26 cellular contexts compared by ENCODE assay signal in genomic region chr15:64515825-64516224, GRCh38.
"Had no signal": no experiment of that assay in that cellular context is flagged by ENCODE, and none has a peak within 500 bp of the region (broad histone marks: within the 10 kb centered on the region; RNA-seq: fewer than 3 reads in every experiment).

No MANE protein-coding gene starts in this region.

- H3K27ac Mint-ChIP-seq: activated T-helper 2 cell treated with anti-CD3 and anti-CD28 coated beads, Interferon-gamma antibody, Interleukin-2, Interleukin-4, amounts not matched to agents 10 μg/mL and 5 μg/mL and 100 μg/mL, durations not matched to agents 14 hours and 24 hours and 36 hours; effector memory CD8-positive, alpha-beta T cell; natural killer cell treated with Interleukin-12 subunit alpha and Interleukin-12 subunit beta and Interleukin-15 and Interleukin-18, amount 100 ng/mL, for 72 hours; stimulated activated effector memory CD8-positive, alpha-beta T cell treated with anti-CD3 and anti-CD28 coated beads, Interleukin-12 subunit alpha, Interleukin-12 subunit beta, amount 100 ng/mL, for 72 hours had no signal

- H3K9me3 Mint-ChIP-seq: activated naive CD8-positive, alpha-beta T cell treated with anti-CD3 and anti-CD28 coated beads, Interleukin-2, amount 10 ng/mL, durations not matched to agents 7 days and 5 days; activated T-cell treated with anti-CD3 and anti-CD28 coated beads, Interleukin-2, amount 50 U/mL, for 4 hours; activated T-helper 2 cell treated with anti-CD3 and anti-CD28 coated beads, Interferon-gamma antibody, Interleukin-2, Interleukin-4, amounts not matched to agents 10 μg/mL and 5 μg/mL and 100 μg/mL, durations not matched to agents 14 hours and 24 hours and 36 hours; effector memory CD8-positive, alpha-beta T cell; natural killer cell treated with Interleukin-12 subunit alpha and Interleukin-12 subunit beta and Interleukin-15 and Interleukin-18, amount 100 ng/mL, for 72 hours; stimulated activated effector memory CD8-positive, alpha-beta T cell treated with anti-CD3 and anti-CD28 coated beads, Interleukin-12 subunit alpha, Interleukin-12 subunit beta, amount 100 ng/mL, for 72 hours; stimulated activated naive CD8-positive, alpha-beta T cell treated with anti-CD3 and anti-CD28 coated beads, Interleukin-15, Interleukin-2, amounts not matched to agents 100 ng/mL and 50 ng/mL, for 24 hours had no signal

- H2AFZ ChIP-seq: hepatocyte had no signal

- H3K4me2 ChIP-seq: hepatocyte had no signal

- H3K4me3 Mint-ChIP-seq: activated T-cell treated with anti-CD3 and anti-CD28 coated beads, Interleukin-2, amount 50 U/mL, for 4 hours; effector memory CD8-positive, alpha-beta T cell; natural killer cell treated with Interleukin-12 subunit alpha and Interleukin-12 subunit beta and Interleukin-15 and Interleukin-18, amount 100 ng/mL, for 72 hours; stimulated activated effector memory CD8-positive, alpha-beta T cell treated with anti-CD3 and anti-CD28 coated beads, Interleukin-12 subunit alpha, Interleukin-12 subunit beta, amount 100 ng/mL, for 72 hours; stimulated activated naive CD8-positive, alpha-beta T cell treated with anti-CD3 and anti-CD28 coated beads, Interleukin-15, Interleukin-2, amounts not matched to agents 100 ng/mL and 50 ng/mL, for 24 hours had no signal

- DNase-seq: activated CD4-positive, alpha-beta T cell treated with anti-CD3 and anti-CD28 coated beads for 4 hours; activated CD4-positive, alpha-beta T cell treated with anti-CD3 and anti-CD28 coated beads, Interleukin-2, amount 50 U/mL, for 4 hours; activated CD8-positive, alpha-beta memory T cell treated with anti-CD3 and anti-CD28 coated beads, Interleukin-2, amount 50 U/mL, for 48 hours; activated naive CD4-positive, alpha-beta T cell; activated naive CD8-positive, alpha-beta T cell treated with anti-CD3 and anti-CD28 coated beads, Interleukin-2, amount 10 ng/mL, durations not matched to agents 7 days and 5 days; activated T-cell treated with anti-CD3 and anti-CD28 coated beads, Interleukin-2, amount 50 U/mL, for 4 hours; amniotic stem cell; cortex of kidney; effector memory CD8-positive, alpha-beta T cell; erythroblast; islet precursor cell; left cardiac atrium; retina; sigmoid colon; small intestine; stimulated activated CD4-positive, alpha-beta T cell treated with anti-CD3 and anti-CD28 coated beads, Interleukin-4, amount 100 ng/mL, for 24 hours; upper lobe of left lung had no signal

- H3K36me3 Mint-ChIP-seq: natural killer cell treated with Interleukin-12 subunit alpha and Interleukin-12 subunit beta and Interleukin-15 and Interleukin-18, amount 100 ng/mL, for 72 hours had no signal

- H3K27ac ChIP-seq: gastroesophageal sphincter, hepatocyte, sigmoid colon, thoracic aorta, upper lobe of left lung, vagina had no signal

- H3K9me3 ChIP-seq: gastroesophageal sphincter, sigmoid colon, thoracic aorta, upper lobe of left lung, vagina had no signal

- H3K27me3 ChIP-seq: gastroesophageal sphincter, hepatocyte, sigmoid colon, upper lobe of left lung, vagina had no signal

- H3K27me3 Mint-ChIP-seq: activated naive CD8-positive, alpha-beta T cell treated with anti-CD3 and anti-CD28 coated beads, Interleukin-2, amount 10 ng/mL, durations not matched to agents 7 days and 5 days; effector memory CD8-positive, alpha-beta T cell; natural killer cell treated with Interleukin-12 subunit alpha and Interleukin-12 subunit beta and Interleukin-15 and Interleukin-18, amount 100 ng/mL, for 72 hours; progenitor cell of endocrine pancreas; stimulated activated naive CD8-positive, alpha-beta T cell treated with anti-CD3 and anti-CD28 coated beads, Interleukin-15, Interleukin-2, amounts not matched to agents 100 ng/mL and 50 ng/mL, for 24 hours had no signal
